ENCODE assay signal across 1 cellular context in the genomic region with DNA sequence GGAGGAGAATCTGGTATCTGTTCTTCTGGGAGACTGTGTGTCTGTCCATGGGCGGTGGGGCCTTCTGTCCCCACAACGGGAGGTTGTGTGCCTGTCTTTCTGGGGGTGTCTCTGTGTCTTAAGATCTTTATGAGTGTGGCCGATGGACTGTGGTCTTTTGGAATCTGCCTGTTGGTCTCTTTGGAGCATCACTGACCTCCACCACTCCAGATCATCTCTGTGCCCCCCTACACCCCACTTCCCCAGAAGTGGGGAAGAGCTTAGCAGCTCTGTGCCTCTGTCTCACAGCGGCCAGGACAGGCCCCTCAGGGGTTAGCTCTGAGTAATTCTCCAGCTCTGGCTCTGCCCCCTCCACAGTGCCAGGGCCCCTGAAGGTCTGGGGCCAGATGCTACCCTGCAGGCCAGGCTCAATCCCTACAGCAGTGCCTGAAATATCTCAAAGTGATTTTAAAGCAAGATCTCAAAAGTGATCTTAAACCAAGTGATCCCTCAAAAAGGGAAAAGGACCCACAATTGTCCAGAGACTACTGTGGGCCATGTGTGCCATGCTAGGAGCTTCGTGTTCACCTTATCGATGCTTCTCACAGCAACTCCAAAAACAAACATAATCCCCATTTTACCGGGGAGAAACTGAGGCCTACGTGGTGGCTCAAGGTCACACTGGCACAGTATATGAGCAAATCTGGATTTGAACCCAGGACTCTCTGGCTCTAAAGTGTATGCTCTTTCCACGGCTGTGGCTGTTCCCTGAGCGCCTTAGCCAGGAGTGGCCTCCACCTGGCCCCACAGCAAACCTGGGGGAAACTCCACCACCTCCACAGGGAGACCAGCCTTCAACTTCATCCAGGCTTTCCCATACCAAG.
TF ChIP-seq lines count a peak whose summit lies in the region.

No MANE protein-coding gene starts in this region.

TF ChIP-seq in endothelial cell of umbilical vein, 7 proteins besides CTCF, POLR2A, EP300 and RAD21:
- TF ChIP-seq FOS (IDR thresholded peaks at IDR 0.05; ENCODE audit: borderline replicate concordance, insufficient read depth, low read length) (no peak), MYC (IDR thresholded peaks at IDR 0.05; ENCODE audit: low read depth, low read length) (no peak), EZH2 (IDR thresholded peaks at IDR 0.05; ENCODE audit: borderline replicate concordance, low read depth, low read length, severe bottlenecking) (no peak), JUN (IDR thresholded peaks at IDR 0.05; ENCODE audit: borderline replicate concordance, insufficient read depth, insufficient read length, low read depth) (no peak), POLR2AphosphoS5 (IDR thresholded peaks at IDR 0.05; ENCODE audit: insufficient read depth, low read depth, low read length) (no peak), GATA2 (IDR thresholded peaks at IDR 0.05; ENCODE audit: insufficient read depth, insufficient read length, low read depth, low read length) (no peak)
- TF ChIP-seq, protein P1, sequence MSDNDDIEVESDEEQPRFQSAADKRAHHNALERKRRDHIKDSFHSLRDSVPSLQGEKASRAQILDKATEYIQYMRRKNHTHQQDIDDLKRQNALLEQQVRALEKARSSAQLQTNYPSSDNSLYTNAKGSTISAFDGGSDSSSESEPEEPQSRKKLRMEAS (IDR thresholded peaks at IDR 0.05; ENCODE audit: insufficient read depth, insufficient read length): no peak
